8 cellular contexts compared by ENCODE assay signal in genomic region chr17:67800495-67800928, GRCh38. TPM values are rescaled to one million over a fixed set of nuclear protein-coding genes. Genes with fewer than 3 reads are reported as not detected.
DNase-seq lines count a peak whose midpoint lies in the region; ATAC-seq, FAIRE-seq and TF ChIP-seq lines count a peak whose summit lies in the region.

No MANE protein-coding gene starts in this region.

- peak; percentile 82 for FAIRE-seq in HepG2 (lab: Jason Lieb, UNC)

- WGBS in HepG2 (ENCODE audit: low lambda C conversion rate) = 26% methylated on average over 7 of the region's 7 CpGs

- in situ Hi-C loops in HepG2 (cut with HindIII; ENCODE audit: extremely low pct_ligation_motif_present, low pct_unique_long_range_greater_than_20kb) = no loop called here

- peaks cover 3 to 11% of the 10 kb centered on the region in 2 experiments; a peak in 3 of 5 replicates for H3K27me3 ChIP-seq in HepG2 (ENCODE audit: control insufficient read depth in 1 of 2, insufficient read depth in 2 of 2, low read length in 2 of 2)

- no peaks in the 10 kb centered on the region for H3K79me2 ChIP-seq in HepG2 (ENCODE audit: insufficient read depth, low read length)

- DNase-seq in NCI-H1417 (lab: John Stamatoyannopoulos, UW) = peak; percentile 16 to 64 (median 31)
- DNase-seq in NCI-H1417 treated with DMSO at 0.1 percent for 48 hours (lab: John Stamatoyannopoulos, UW) = no peak
- DNase-seq in NCI-H2196 (lab: John Stamatoyannopoulos, UW; ENCODE audit: unreplicated experiment) = peak; percentile 66
- DNase-seq in dedifferentiated amniotic fluid mesenchymal stem cell (ENCODE audit: extremely low spot score) = peak; percentile 57
- peak; percentile 83 for DNase-seq in HepG2 (ENCODE audit: low spot score)
- peak in 2 of 3 experiments; percentile 22 to 50 for DNase-seq in stimulated activated CD4-positive, alpha-beta T cell treated with anti-CD3 and anti-CD28 coated beads, TNF-alpha, amount 100 ng/mL, for 24 hours (ENCODE audit: low read depth in 3 of 3)

- TF ChIP-seq EP300 in HepG2 (IDR thresholded peaks at IDR 0.05; ENCODE audit: low read depth in 2 of 2, low read length in 2 of 2) = no peak
- TF ChIP-seq EP300 in HepG2 (CRISPR knock-in tag; IDR thresholded peaks at IDR 0.05; ENCODE audit: borderline replicate concordance) = no peak

- peak overlapping the region; percentile 43; the same call in 1 of the 2 replicates for H3K4me2 ChIP-seq in HepG2 (ENCODE audit: low read depth, low read length)

- H3K36me3 ChIP-seq in HepG2 (replicated peaks in 1 of 2; ENCODE audit: control insufficient read depth in 1 of 2, insufficient read depth in 2 of 2, low read length in 2 of 2) = no peaks in the 10 kb centered on the region

- H3K9me3 ChIP-seq in HepG2 (ENCODE audit: low read length) = no peaks in the 10 kb centered on the region

- H3K27ac ChIP-seq in HepG2 (ENCODE audit: extremely low read length, insufficient read depth, low read length) = no peak overlapping the region

- peak; percentile 87 for TF ChIP-seq RAD21 in HepG2 (CRISPR knock-in tag; IDR thresholded peaks at IDR 0.05)

- POLR2A ChIA-PET in HepG2 (lab: Yijun Ruan, JAX) = no interaction called here

- no peak overlapping the region for H3K9ac ChIP-seq in HepG2 (ENCODE audit: insufficient read depth, low read depth, low read length)

- CTCF ChIA-PET in HepG2 (lab: Yijun Ruan, JAX; ENCODE audit: low intra/inter-chr PET ratio, low total read pairs) = interaction anchor here (1.2 to 3.1 kb wide), 2 partner anchors 25 to 62 kb away, joined by 6 to 25 read pairs; partner anchors contain the start of gene BPTF

- no peak overlapping the region for H2AFZ ChIP-seq in HepG2 (ENCODE audit: low read length)

- intact Hi-C loops in HepG2 (cut with micrococcal nuclease; ENCODE audit: unreplicated experiment) = loop anchor here (1.0 to 2.0 kb wide), 2 partner anchors 24 to 62 kb away; no protein-coding TSS in a partner anchor

- BruUV-seq in HepG2 (replicated peaks; lab: Mats Ljungman, UMichigan) = no TSS peak

- no peak overlapping the region for H3K4me3 ChIP-seq in WI38 (ENCODE audit: low read depth, low read length)
- H3K4me3 ChIP-seq in HepG2 (replicated peaks in 1 of 3; ENCODE audit: insufficient read depth in 1 of 3, low read depth in 2 of 3, low read length in 3 of 3) = no peak overlapping the region

- TF ChIP-seq POLR2A in HepG2 (IDR thresholded peaks at IDR 0.05; ENCODE audit: insufficient read depth in 1 of 2, low read depth in 2 of 2, low read length in 2 of 2) = no peak

- ATAC-seq in HG02943 (IDR thresholded peaks at IDR 0.05; ENCODE audit: low read depth, unreplicated experiment) (peak; percentile 88), HepG2 (peak; percentile 96)

- H3K4me1 ChIP-seq in HepG2 (ENCODE audit: insufficient read depth, low read length) = peaks cover 28% of the 10 kb centered on the region

- TF ChIP-seq CTCF in WI38 (IDR thresholded peaks at IDR 0.05; ENCODE audit: low read depth, low read length) = peak; percentile 70
- TF ChIP-seq CTCF in HepG2 (CRISPR knock-in tag; IDR thresholded peaks at IDR 0.05) = peak; percentile 95

- H4K20me1 ChIP-seq in HepG2 (ENCODE audit: insufficient read depth, low read length) = no peaks in the 10 kb centered on the region

TF ChIP-seq in HepG2, 621 proteins besides CTCF, POLR2A, EP300 and RAD21 (continues in another document):
- TF ChIP-seq ZNF224 (CRISPR knock-in tag; IDR thresholded peaks at IDR 0.05) (no peak), DZIP1 (CRISPR knock-in tag; IDR thresholded peaks at IDR 0.05) (no peak), KLF16 (CRISPR knock-in tag; IDR thresholded peaks at IDR 0.05) (no peak), KDM2A (CRISPR knock-in tag; IDR thresholded peaks at IDR 0.05; ENCODE audit: borderline replicate concordance, low read depth) (peak; percentile 52; the same call in 1 of the 2 replicates), MYC (CRISPR knock-in tag; IDR thresholded peaks at IDR 0.05; ENCODE audit: borderline replicate concordance) (no peak; the same call in 1 of the 2 replicates), TEAD3 (CRISPR knock-in tag; optimal IDR thresholded peaks at IDR 0.05; ENCODE audit: borderline replicate concordance) (peak; percentile 63), ZNF17 (CRISPR knock-in tag; IDR thresholded peaks at IDR 0.05) (no peak), RFXAP (CRISPR knock-in tag; IDR thresholded peaks at IDR 0.05; ENCODE audit: borderline replicate concordance) (peak; percentile 36; the same call in 1 of the 2 replicates), ZNF143 (CRISPR knock-in tag; IDR thresholded peaks at IDR 0.05) (no peak), SPEN (CRISPR knock-in tag; IDR thresholded peaks at IDR 0.05; ENCODE audit: low read depth) (peak; percentile 56; the same call in 1 of the 2 replicates), RNF2 (conservative IDR thresholded peaks at IDR 0.05; ENCODE audit: low read depth) (no peak), ERF (CRISPR knock-in tag; IDR thresholded peaks at IDR 0.05) (peak; percentile 27; the same call in 1 of the 2 replicates), ARID2 (CRISPR knock-in tag; IDR thresholded peaks at IDR 0.05; ENCODE audit: borderline replicate concordance) (no peak), ZNF547 (CRISPR knock-in tag; IDR thresholded peaks at IDR 0.05) (no peak), ZFP37 (CRISPR knock-in tag; IDR thresholded peaks at IDR 0.05; ENCODE audit: borderline replicate concordance) (no peak), TBL1XR1 (IDR thresholded peaks at IDR 0.05; ENCODE audit: borderline replicate concordance, low read length, partially characterized antibody) (no peak), JUND (CRISPR knock-in tag; IDR thresholded peaks at IDR 0.05) (no peak), TSC22D2 (CRISPR knock-in tag; IDR thresholded peaks at IDR 0.05; ENCODE audit: borderline replicate concordance) (no peak), SALL1 (CRISPR knock-in tag; IDR thresholded peaks at IDR 0.05) (peak; percentile 48), ZNF615 (CRISPR knock-in tag; IDR thresholded peaks at IDR 0.05; ENCODE audit: borderline replicate concordance) (no peak), IRF9 (CRISPR knock-in tag; IDR thresholded peaks at IDR 0.05; ENCODE audit: borderline replicate concordance) (no peak), ARHGAP35 (CRISPR knock-in tag; IDR thresholded peaks at IDR 0.05; ENCODE audit: borderline replicate concordance) (no peak), ONECUT2 (CRISPR knock-in tag; IDR thresholded peaks at IDR 0.05) (no peak)

RNA-seq across cellular contexts. Expression of gene BPTF, which starts 24.8 kb away (rescaled TPM):
- total RNA-seq in HepG2 (2016; rRNA removed; fragmentation: Illumina TruSeq; extraction: Trizol) = 43.5 and 73.1 TPM in 2 replicates
- total RNA-seq in HepG2 (2016; cell fraction: cytosol; rRNA removed; fragmentation: Illumina TruSeq; extraction: Trizol; ENCODE audit: low read depth) = 43.8 and 50.6 TPM in 2 replicates
- total RNA-seq in HepG2 (2016; cell fraction: insoluble cytoplasmic fraction; rRNA removed; fragmentation: Illumina TruSeq; extraction: Trizol) = 44.3 and 67.7 TPM in 2 replicates
- 38.8 and 41.1 TPM in 2 replicates for total RNA-seq in HepG2 (2016; cell fraction: membrane; rRNA removed; fragmentation: Illumina TruSeq; extraction: Trizol)
- total RNA-seq in HepG2 (2016; cell fraction: nucleus; rRNA removed; fragmentation: Illumina TruSeq; extraction: Trizol) = 88.3 and 95.6 TPM in 2 replicates
- polyA plus RNA-seq in HepG2 (2011; rRNA removed) = 52.9 and 66.1 TPM in 2 replicates
- 28.6 and 29.5 TPM in 2 replicates for polyA plus RNA-seq in HepG2 (2011; cell fraction: cytosol; rRNA removed)
- 80.0 and 94.4 TPM in 2 replicates for polyA plus RNA-seq in HepG2 (2011; cell fraction: nucleus; rRNA removed)
- polyA plus RNA-seq in HepG2 (2012) = 38.6 and 42.7 TPM in 2 replicates
- 3.2 and 3.5 TPM in 2 replicates for polyA plus RNA-seq in HepG2 (2016; cell fraction: cytosol; fragmentation: Illumina TruSeq; extraction: Trizol; ENCODE audit: low read depth)
- 59.3 and 75.0 TPM in 2 replicates for polyA plus RNA-seq in HepG2 (2016; cell fraction: insoluble cytoplasmic fraction; fragmentation: Illumina TruSeq; extraction: Trizol; ENCODE audit: low read depth)
- polyA plus RNA-seq in HepG2 (2016; cell fraction: membrane; fragmentation: Illumina TruSeq; extraction: Trizol; ENCODE audit: low read depth) = 7.4 and 10.9 TPM in 2 replicates
- polyA plus RNA-seq in HepG2 (2016; cell fraction: nucleus; fragmentation: Illumina TruSeq; extraction: Trizol; ENCODE audit: insufficient read depth, low read depth) = 98.3 and 108 TPM in 2 replicates
- polyA minus RNA-seq in HepG2 (2011; rRNA and poly(A)+ RNA removed; ENCODE audit: low replicate concordance) = 88.0 and 94.4 TPM in 2 replicates
- polyA minus RNA-seq in HepG2 (2011; cell fraction: cytosol; rRNA and poly(A)+ RNA removed) = 57.8 and 66.8 TPM in 2 replicates
- polyA minus RNA-seq in HepG2 (2011; cell fraction: nucleus; rRNA and poly(A)+ RNA removed) = 144 and 152 TPM in 2 replicates
